Comparison of ENCODE assay signal across 2 cellular contexts in the genomic region with DNA sequence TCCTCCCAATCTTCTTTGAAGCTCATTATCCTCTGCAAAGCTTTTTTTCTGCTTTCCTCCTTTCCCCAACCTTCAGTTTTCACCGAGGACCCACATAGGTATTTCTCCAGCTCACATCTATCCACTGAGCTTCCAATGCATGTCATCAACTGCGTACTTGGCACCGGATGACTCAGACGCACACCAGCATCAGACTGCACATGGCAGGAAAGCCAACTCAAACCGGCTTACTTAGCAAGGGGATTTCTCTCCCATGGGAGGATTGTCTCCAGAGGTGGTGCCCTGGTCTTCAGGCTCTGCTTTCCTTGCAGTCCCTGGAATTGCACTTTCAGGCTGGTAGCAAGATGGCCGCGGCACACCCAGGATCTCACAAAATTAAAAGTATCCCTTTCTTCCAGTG.
TF ChIP-seq lines count a peak whose summit lies in the region.

No MANE protein-coding gene starts in this region.

TF ChIP-seq in SK-N-SH treated with all-trans-retinoic acid at 6 μM for 48 hours, 23 proteins besides CTCF, POLR2A, EP300 and RAD21 (continued from another document):
- TF ChIP-seq, protein P1, sequence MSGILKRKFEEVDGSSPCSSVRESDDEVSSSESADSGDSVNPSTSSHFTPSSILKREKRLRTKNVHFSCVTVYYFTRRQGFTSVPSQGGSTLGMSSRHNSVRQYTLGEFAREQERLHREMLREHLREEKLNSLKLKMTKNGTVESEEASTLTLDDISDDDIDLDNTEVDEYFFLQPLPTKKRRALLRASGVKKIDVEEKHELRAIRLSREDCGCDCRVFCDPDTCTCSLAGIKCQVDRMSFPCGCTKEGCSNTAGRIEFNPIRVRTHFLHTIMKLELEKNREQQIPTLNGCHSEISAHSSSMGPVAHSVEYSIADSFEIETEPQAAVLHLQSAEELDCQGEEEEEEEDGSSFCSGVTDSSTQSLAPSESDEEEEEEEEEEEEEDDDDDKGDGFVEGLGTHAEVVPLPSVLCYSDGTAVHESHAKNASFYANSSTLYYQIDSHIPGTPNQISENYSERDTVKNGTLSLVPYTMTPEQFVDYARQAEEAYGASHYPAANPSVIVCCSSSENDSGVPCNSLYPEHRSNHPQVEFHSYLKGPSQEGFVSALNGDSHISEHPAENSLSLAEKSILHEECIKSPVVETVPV (CRISPR knock-in tag; IDR thresholded peaks at IDR 0.05): no peak
- TF ChIP-seq BACH2 (CRISPR knock-in tag; IDR thresholded peaks at IDR 0.05; ENCODE audit: borderline replicate concordance): no peak
- TF ChIP-seq TCF4 (CRISPR knock-in tag; IDR thresholded peaks at IDR 0.05; ENCODE audit: borderline replicate concordance): no peak
- TF ChIP-seq ZNF8 (CRISPR knock-in tag; IDR thresholded peaks at IDR 0.05): no peak

TF ChIP-seq in HepG2, 621 proteins besides CTCF, POLR2A, EP300 and RAD21 (continued from another document):
- TF ChIP-seq, protein P2, sequence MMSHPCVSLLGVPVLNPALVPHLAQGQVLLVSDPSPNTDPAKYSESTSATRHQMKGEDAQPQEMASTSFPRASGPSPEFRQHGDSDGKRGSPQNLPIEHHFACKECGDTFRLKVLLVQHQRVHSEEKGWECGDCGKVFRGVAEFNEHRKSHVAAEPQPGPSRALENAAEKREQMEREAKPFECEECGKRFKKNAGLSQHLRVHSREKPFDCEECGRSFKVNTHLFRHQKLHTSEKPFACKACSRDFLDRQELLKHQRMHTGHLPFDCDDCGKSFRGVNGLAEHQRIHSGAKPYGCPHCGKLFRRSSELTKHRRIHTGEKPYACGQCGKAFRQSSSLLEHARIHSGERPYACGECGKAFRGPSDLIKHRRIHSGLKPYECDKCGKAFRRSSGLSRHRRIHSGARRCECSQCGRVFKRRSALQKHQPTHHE (CRISPR knock-in tag; IDR thresholded peaks at IDR 0.05; ENCODE audit: borderline replicate concordance): no peak
- TF ChIP-seq HNRNPL (IDR thresholded peaks at IDR 0.05; ENCODE audit: low read depth, low read length) (no peak), KLF12 (CRISPR knock-in tag; IDR thresholded peaks at IDR 0.05; ENCODE audit: borderline replicate concordance) (no peak), FOSL2 (CRISPR knock-in tag; IDR thresholded peaks at IDR 0.05) (peak; percentile 25; the same call in 1 of the 2 replicates), ZBTB3 (CRISPR knock-in tag; IDR thresholded peaks at IDR 0.05; ENCODE audit: borderline replicate concordance, low read depth) (no peak), POLR2G (IDR thresholded peaks at IDR 0.05; ENCODE audit: low read depth, low read length) (no peak), SIN3A (IDR thresholded peaks at IDR 0.05; ENCODE audit: borderline replicate concordance, low read depth, low read length) (no peak), ZNF501 (CRISPR knock-in tag; IDR thresholded peaks at IDR 0.05) (no peak), SIN3B (IDR thresholded peaks at IDR 0.05; ENCODE audit: low read length) (no peak), PHF5A (CRISPR knock-in tag; IDR thresholded peaks at IDR 0.05; ENCODE audit: low read depth, unreplicated experiment) (peak; percentile 17), SNAPC2 (CRISPR knock-in tag; IDR thresholded peaks at IDR 0.05) (no peak), RAD51 (IDR thresholded peaks at IDR 0.05; ENCODE audit: borderline replicate concordance) (no peak), MAZ (IDR thresholded peaks at IDR 0.05; ENCODE audit: borderline replicate concordance, low read depth, low read length) (no peak), MAZ (CRISPR knock-in tag; IDR thresholded peaks at IDR 0.05; ENCODE audit: low read depth) (no peak), ZNF232 (CRISPR knock-in tag; IDR thresholded peaks at IDR 0.05; ENCODE audit: borderline replicate concordance) (no peak)
- TF ChIP-seq, protein P3, sequence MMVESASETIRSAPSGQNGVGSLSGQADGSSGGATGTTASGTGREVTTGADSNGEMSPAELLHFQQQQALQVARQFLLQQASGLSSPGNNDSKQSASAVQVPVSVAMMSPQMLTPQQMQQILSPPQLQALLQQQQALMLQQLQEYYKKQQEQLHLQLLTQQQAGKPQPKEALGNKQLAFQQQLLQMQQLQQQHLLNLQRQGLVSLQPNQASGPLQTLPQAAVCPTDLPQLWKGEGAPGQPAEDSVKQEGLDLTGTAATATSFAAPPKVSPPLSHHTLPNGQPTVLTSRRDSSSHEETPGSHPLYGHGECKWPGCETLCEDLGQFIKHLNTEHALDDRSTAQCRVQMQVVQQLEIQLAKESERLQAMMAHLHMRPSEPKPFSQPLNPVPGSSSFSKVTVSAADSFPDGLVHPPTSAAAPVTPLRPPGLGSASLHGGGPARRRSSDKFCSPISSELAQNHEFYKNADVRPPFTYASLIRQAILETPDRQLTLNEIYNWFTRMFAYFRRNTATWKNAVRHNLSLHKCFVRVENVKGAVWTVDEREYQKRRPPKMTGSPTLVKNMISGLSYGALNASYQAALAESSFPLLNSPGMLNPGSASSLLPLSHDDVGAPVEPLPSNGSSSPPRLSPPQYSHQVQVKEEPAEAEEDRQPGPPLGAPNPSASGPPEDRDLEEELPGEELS (CRISPR knock-in tag; IDR thresholded peaks at IDR 0.05): no peak
- TF ChIP-seq, protein P4, sequence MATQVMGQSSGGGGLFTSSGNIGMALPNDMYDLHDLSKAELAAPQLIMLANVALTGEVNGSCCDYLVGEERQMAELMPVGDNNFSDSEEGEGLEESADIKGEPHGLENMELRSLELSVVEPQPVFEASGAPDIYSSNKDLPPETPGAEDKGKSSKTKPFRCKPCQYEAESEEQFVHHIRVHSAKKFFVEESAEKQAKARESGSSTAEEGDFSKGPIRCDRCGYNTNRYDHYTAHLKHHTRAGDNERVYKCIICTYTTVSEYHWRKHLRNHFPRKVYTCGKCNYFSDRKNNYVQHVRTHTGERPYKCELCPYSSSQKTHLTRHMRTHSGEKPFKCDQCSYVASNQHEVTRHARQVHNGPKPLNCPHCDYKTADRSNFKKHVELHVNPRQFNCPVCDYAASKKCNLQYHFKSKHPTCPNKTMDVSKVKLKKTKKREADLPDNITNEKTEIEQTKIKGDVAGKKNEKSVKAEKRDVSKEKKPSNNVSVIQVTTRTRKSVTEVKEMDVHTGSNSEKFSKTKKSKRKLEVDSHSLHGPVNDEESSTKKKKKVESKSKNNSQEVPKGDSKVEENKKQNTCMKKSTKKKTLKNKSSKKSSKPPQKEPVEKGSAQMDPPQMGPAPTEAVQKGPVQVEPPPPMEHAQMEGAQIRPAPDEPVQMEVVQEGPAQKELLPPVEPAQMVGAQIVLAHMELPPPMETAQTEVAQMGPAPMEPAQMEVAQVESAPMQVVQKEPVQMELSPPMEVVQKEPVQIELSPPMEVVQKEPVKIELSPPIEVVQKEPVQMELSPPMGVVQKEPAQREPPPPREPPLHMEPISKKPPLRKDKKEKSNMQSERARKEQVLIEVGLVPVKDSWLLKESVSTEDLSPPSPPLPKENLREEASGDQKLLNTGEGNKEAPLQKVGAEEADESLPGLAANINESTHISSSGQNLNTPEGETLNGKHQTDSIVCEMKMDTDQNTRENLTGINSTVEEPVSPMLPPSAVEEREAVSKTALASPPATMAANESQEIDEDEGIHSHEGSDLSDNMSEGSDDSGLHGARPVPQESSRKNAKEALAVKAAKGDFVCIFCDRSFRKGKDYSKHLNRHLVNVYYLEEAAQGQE (IDR thresholded peaks at IDR 0.05; ENCODE audit: borderline replicate concordance in 1 of 2, low read depth in 1 of 2, low read length in 2 of 2): no peak
- TF ChIP-seq, protein P5, sequence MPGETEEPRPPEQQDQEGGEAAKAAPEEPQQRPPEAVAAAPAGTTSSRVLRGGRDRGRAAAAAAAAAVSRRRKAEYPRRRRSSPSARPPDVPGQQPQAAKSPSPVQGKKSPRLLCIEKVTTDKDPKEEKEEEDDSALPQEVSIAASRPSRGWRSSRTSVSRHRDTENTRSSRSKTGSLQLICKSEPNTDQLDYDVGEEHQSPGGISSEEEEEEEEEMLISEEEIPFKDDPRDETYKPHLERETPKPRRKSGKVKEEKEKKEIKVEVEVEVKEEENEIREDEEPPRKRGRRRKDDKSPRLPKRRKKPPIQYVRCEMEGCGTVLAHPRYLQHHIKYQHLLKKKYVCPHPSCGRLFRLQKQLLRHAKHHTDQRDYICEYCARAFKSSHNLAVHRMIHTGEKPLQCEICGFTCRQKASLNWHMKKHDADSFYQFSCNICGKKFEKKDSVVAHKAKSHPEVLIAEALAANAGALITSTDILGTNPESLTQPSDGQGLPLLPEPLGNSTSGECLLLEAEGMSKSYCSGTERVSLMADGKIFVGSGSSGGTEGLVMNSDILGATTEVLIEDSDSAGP (CRISPR knock-in tag; IDR thresholded peaks at IDR 0.05; ENCODE audit: borderline replicate concordance): no peak
